17 cellular contexts compared by ENCODE assay signal in the genomic region with DNA sequence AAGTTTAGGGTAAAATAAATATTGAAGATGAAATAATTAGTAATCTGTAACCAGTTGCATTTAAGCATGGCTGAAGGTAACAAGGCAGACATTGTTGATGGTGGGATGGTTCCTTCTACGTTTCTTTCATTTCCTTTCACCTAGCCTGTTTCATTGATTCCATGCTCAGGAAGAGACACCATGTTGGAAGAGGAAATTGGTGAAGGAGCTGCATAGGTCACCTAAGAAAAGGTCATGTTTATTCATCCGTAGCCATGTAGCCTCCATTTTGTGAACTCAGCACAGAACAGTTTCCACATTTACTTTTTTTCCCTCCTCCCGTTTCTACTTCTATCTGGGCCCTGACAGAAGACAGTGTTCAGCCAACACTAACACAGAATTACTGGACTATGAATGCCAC. TPM values are rescaled to one million over a fixed set of nuclear protein-coding genes. Genes with fewer than 3 reads are reported as not detected.
"Had no signal": no experiment of that assay in that cellular context is flagged by ENCODE, and none has a peak within 500 bp of the region (broad histone marks: within the 10 kb centered on the region; RNA-seq: fewer than 3 reads in every experiment).

No MANE protein-coding gene starts in this region.

- H3K36me3 ChIP-seq: WERI-Rb-1 had no signal

- H3K4me3 Mint-ChIP-seq: activated naive CD8-positive, alpha-beta T cell treated with anti-CD3 and anti-CD28 coated beads, Interleukin-2, amount 50 U/mL, for 24 hours; activated T-helper 1 cell treated with anti-CD3 and anti-CD28 coated beads, Interleukin-12 subunit alpha, Interleukin-12 subunit beta, Interleukin-2, Interleukin-4 antibody, amounts not matched to agents 30 ng/mL and 10 ng/mL and 1 ng/mL, durations not matched to agents 14 hours and 24 hours and 36 hours; mesothelial cell of epicardium; naive B cell; stimulated activated naive B cell treated with anti-CD40 and anti-IgM and Interleukin-4, amounts not matched to agents 10 μg/mL and 1 μg/mL and 100 μg/mL, for 72 hours had no signal

- H3K27me3 Mint-ChIP-seq: stimulated activated naive B cell treated with anti-CD40 and anti-IgM and Interleukin-4, amounts not matched to agents 10 μg/mL and 1 μg/mL and 100 μg/mL, for 72 hours had no signal

- H3K27ac ChIP-seq: WERI-Rb-1 had no signal

- H3K36me3 Mint-ChIP-seq: mesothelial cell of epicardium; naive B cell; stimulated activated naive B cell treated with anti-CD40 and anti-IgM and Interleukin-4, amounts not matched to agents 10 μg/mL and 1 μg/mL and 100 μg/mL, for 72 hours had no signal

- H3K27me3 ChIP-seq: right atrium auricular region had no signal

- ATAC-seq: activated naive CD8-positive, alpha-beta T cell treated with anti-CD3 and anti-CD28 coated beads, Interleukin-2, amount 50 U/mL, for 24 hours; stimulated activated naive B cell treated with anti-CD40 and anti-IgM and Interleukin-4, amounts not matched to agents 10 μg/mL and 1 μg/mL and 100 μg/mL, for 72 hours had no signal

- DNase-seq: activated CD4-positive, alpha-beta T cell treated with anti-CD3 and anti-CD28 coated beads for 48 hours; activated naive CD4-positive, alpha-beta T cell treated with Interleukin-2 at 50 U/mL for 16 hours; activated naive CD8-positive, alpha-beta T cell treated with anti-CD3 and anti-CD28 coated beads, Interleukin-2, amount 50 U/mL, for 24 hours; central memory CD4-positive, alpha-beta T cell; dermis blood vessel endothelial cell; foreskin fibroblast; glutamatergic neuron; naive B cell; stimulated activated CD4-positive, alpha-beta T cell treated with anti-CD3 and anti-CD28 coated beads, Interleukin-2, amount 100 ng/mL, for 24 hours; stimulated activated naive B cell treated with anti-CD40 and anti-IgM and Interleukin-4, amounts not matched to agents 10 μg/mL and 1 μg/mL and 100 μg/mL, for 72 hours; substantia nigra; WERI-Rb-1 had no signal

- H3K4me1 Mint-ChIP-seq: activated naive CD8-positive, alpha-beta T cell treated with anti-CD3 and anti-CD28 coated beads, Interleukin-2, amount 50 U/mL, for 24 hours; naive B cell; stimulated activated naive B cell treated with anti-CD40 and anti-IgM and Interleukin-4, amounts not matched to agents 10 μg/mL and 1 μg/mL and 100 μg/mL, for 72 hours had no signal

- H3K9me3 ChIP-seq: right atrium auricular region had no signal

- H3K9me3 Mint-ChIP-seq: activated naive CD8-positive, alpha-beta T cell treated with anti-CD3 and anti-CD28 coated beads, Interleukin-2, amount 50 U/mL, for 24 hours; activated T-helper 1 cell treated with anti-CD3 and anti-CD28 coated beads, Interleukin-12 subunit alpha, Interleukin-12 subunit beta, Interleukin-2, Interleukin-4 antibody, amounts not matched to agents 30 ng/mL and 10 ng/mL and 1 ng/mL, durations not matched to agents 14 hours and 24 hours and 36 hours; mesothelial cell of epicardium; stimulated activated naive B cell treated with anti-CD40 and anti-IgM and Interleukin-4, amounts not matched to agents 10 μg/mL and 1 μg/mL and 100 μg/mL, for 72 hours had no signal

- H3K27ac Mint-ChIP-seq: activated naive CD8-positive, alpha-beta T cell treated with anti-CD3 and anti-CD28 coated beads, Interleukin-2, amount 50 U/mL, for 24 hours; activated T-helper 1 cell treated with anti-CD3 and anti-CD28 coated beads, Interleukin-12 subunit alpha, Interleukin-12 subunit beta, Interleukin-2, Interleukin-4 antibody, amounts not matched to agents 30 ng/mL and 10 ng/mL and 1 ng/mL, durations not matched to agents 14 hours and 24 hours and 36 hours; mesothelial cell of epicardium; naive B cell; stimulated activated naive B cell treated with anti-CD40 and anti-IgM and Interleukin-4, amounts not matched to agents 10 μg/mL and 1 μg/mL and 100 μg/mL, for 72 hours had no signal

RNA-seq across cellular contexts. Expression of gene ADH1B, which starts 3.8 kb away (rescaled TPM):
- total RNA-seq: activated T-helper 1 cell treated with anti-CD3 and anti-CD28 coated beads, Interleukin-12 subunit alpha, Interleukin-12 subunit beta, Interleukin-2, Interleukin-4 antibody, amounts not matched to agents 30 ng/mL and 10 ng/mL and 1 ng/mL, durations not matched to agents 14 hours and 24 hours and 36 hours; dermis blood vessel endothelial cell; epithelial cell of proximal tubule; mesothelial cell of epicardium; SK-MEL-5 had no signal

RNA-seq across cellular contexts. Expression of gene ADH1A, which starts 26.6 kb away (rescaled TPM):
- total RNA-seq: activated T-helper 1 cell treated with anti-CD3 and anti-CD28 coated beads, Interleukin-12 subunit alpha, Interleukin-12 subunit beta, Interleukin-2, Interleukin-4 antibody, amounts not matched to agents 30 ng/mL and 10 ng/mL and 1 ng/mL, durations not matched to agents 14 hours and 24 hours and 36 hours; dermis blood vessel endothelial cell; epithelial cell of proximal tubule; mesothelial cell of epicardium; right atrium auricular region; SK-MEL-5 had no signal

RNA-seq across cellular contexts. Expression of gene ADH1C, which starts 35.2 kb away (rescaled TPM):
- total RNA-seq: activated T-helper 1 cell treated with anti-CD3 and anti-CD28 coated beads, Interleukin-12 subunit alpha, Interleukin-12 subunit beta, Interleukin-2, Interleukin-4 antibody, amounts not matched to agents 30 ng/mL and 10 ng/mL and 1 ng/mL, durations not matched to agents 14 hours and 24 hours and 36 hours; dermis blood vessel endothelial cell; epithelial cell of proximal tubule; SK-MEL-5 had no signal
